ENCODE assay signal across 1 cellular context in genomic region chr1:11054181-11054580, GRCh38.
TF ChIP-seq lines count a peak whose summit lies in the region.

No MANE protein-coding gene starts in this region.

TF ChIP-seq in HepG2, 621 proteins besides CTCF, POLR2A, EP300 and RAD21:
- no peak for TF ChIP-seq SUZ12 (IDR thresholded peaks at IDR 0.05; ENCODE audit: low read depth, low read length)
- 0 out of 2 replicates have a peak, but pooled peaks have one; percentile 0 for TF ChIP-seq HNRNPL (IDR thresholded peaks at IDR 0.05; ENCODE audit: low read depth, low read length)
- 0 out of 2 replicates have a peak, but pooled peaks have one; percentile 10 for TF ChIP-seq RBFOX2 (IDR thresholded peaks at IDR 0.05; ENCODE audit: low read depth, low read length)
